In genomic region chr7:123537026-123537642, GRCh38 we compare ENCODE assay signal across 9 cellular contexts. TPM values are rescaled to one million over a fixed set of nuclear protein-coding genes. Genes with fewer than 3 reads are reported as not detected.
DNase-seq lines count a peak whose midpoint lies in the region; ATAC-seq and TF ChIP-seq lines count a peak whose summit lies in the region.
"Had no signal": no experiment of that assay in that cellular context is flagged by ENCODE, and none has a peak within 500 bp of the region (broad histone marks: within the 10 kb centered on the region; RNA-seq: fewer than 3 reads in every experiment).

No MANE protein-coding gene starts in this region.

- no peaks in the 10 kb centered on the region for H3K36me3 Mint-ChIP-seq in natural killer cell
- no peaks in the 10 kb centered on the region for H3K36me3 Mint-ChIP-seq in natural killer cell treated with Interleukin-12 subunit alpha and Interleukin-12 subunit beta and Interleukin-15 and Interleukin-18, amount 100 ng/mL, for 72 hours

- no peaks in the 10 kb centered on the region for H3K9me3 Mint-ChIP-seq in natural killer cell
- no peaks in the 10 kb centered on the region for H3K9me3 Mint-ChIP-seq in natural killer cell treated with Interleukin-12 subunit alpha and Interleukin-12 subunit beta and Interleukin-15 and Interleukin-18, amount 100 ng/mL, for 72 hours
- H3K9me3 Mint-ChIP-seq: naive thymus-derived CD8-positive, alpha-beta T cell had no signal

- peaks cover 0 to 14% of the 10 kb centered on the region in 2 donors for H3K36me3 ChIP-seq in gastroesophageal sphincter

- ATAC-seq in natural killer cell: no peak
- ATAC-seq in natural killer cell treated with Interleukin-12 subunit alpha and Interleukin-12 subunit beta and Interleukin-15 and Interleukin-18, amount 100 ng/mL, for 72 hours: no peak
- ATAC-seq in gastroesophageal sphincter: no peak
- no peak for ATAC-seq in GM18909 (IDR thresholded peaks at IDR 0.05; ENCODE audit: poor library complexity, unreplicated experiment)
- ATAC-seq in GM18907 (IDR thresholded peaks at IDR 0.05; ENCODE audit: unreplicated experiment): no peak
- ATAC-seq in left colon: no peak
- ATAC-seq: naive thymus-derived CD8-positive, alpha-beta T cell had no signal

- peaks cover 17 to 24% of the 10 kb centered on the region in 2 donors for H3K4me1 Mint-ChIP-seq in natural killer cell
- peaks cover 21% of the 10 kb centered on the region in 2 donors for H3K4me1 Mint-ChIP-seq in natural killer cell treated with Interleukin-12 subunit alpha and Interleukin-12 subunit beta and Interleukin-15 and Interleukin-18, amount 100 ng/mL, for 72 hours (ENCODE audit: low read depth in 2 of 2)

- no peaks in the 10 kb centered on the region for H3K9me3 ChIP-seq in gastroesophageal sphincter

- no peak for TF ChIP-seq POLR2A in gastroesophageal sphincter (IDR thresholded peaks at IDR 0.05)

- DNase-seq in natural killer cell (no peak), RPMI8226 (peak; percentile 51), left colon (no peak), SKM-1 treated with dmso at 0.1 percent for 144 hours (lab: John Stamatoyannopoulos, UW; ENCODE audit: unreplicated experiment) (no peak)
- no peak for DNase-seq in natural killer cell treated with Interleukin-12 subunit alpha and Interleukin-12 subunit beta and Interleukin-15 and Interleukin-18, amount 100 ng/mL, for 72 hours (ENCODE audit: low spot score)

- H3K27me3 ChIP-seq in gastroesophageal sphincter: no peaks in the 10 kb centered on the region

- H3K4me3 Mint-ChIP-seq in natural killer cell: peak overlapping the region; percentile 28
- no peak overlapping the region for H3K4me3 Mint-ChIP-seq in natural killer cell treated with Interleukin-12 subunit alpha and Interleukin-12 subunit beta and Interleukin-15 and Interleukin-18, amount 100 ng/mL, for 72 hours

- intact Hi-C loops in natural killer cell (cut with micrococcal nuclease) (loop anchor here (1.0 to 5.0 kb wide), 2 partner anchors 43 to 210 kb away; partner anchors contain the start of gene WASL), left colon (cut with DNase I, micrococcal nuclease) (no loop called here)

- no peak overlapping the region for H3K4me3 ChIP-seq in gastroesophageal sphincter

- no peak for TF ChIP-seq EP300 in gastroesophageal sphincter (IDR thresholded peaks at IDR 0.05)

- peaks cover 0 to 27% (median 0%) of the 10 kb centered on the region in 3 donors for H3K4me1 ChIP-seq in gastroesophageal sphincter

- 25 to 35% methylated on average over 3 of the region's 3 CpGs for WGBS in gastroesophageal sphincter (ENCODE audit: low coverage in 1 of 2), 2 donors

- H3K27me3 Mint-ChIP-seq in natural killer cell (ENCODE audit: low read depth in 2 of 2): peaks cover 3% of the 10 kb centered on the region in 2 donors
- H3K27me3 Mint-ChIP-seq in natural killer cell treated with Interleukin-12 subunit alpha and Interleukin-12 subunit beta and Interleukin-15 and Interleukin-18, amount 100 ng/mL, for 72 hours: peaks cover 5 to 7% of the 10 kb centered on the region in 2 donors

- peak; percentile 76 for TF ChIP-seq CTCF in natural killer cell (IDR thresholded peaks at IDR 0.05)
- TF ChIP-seq CTCF in gastroesophageal sphincter (IDR thresholded peaks at IDR 0.05): peak; percentile 48 to 64 (median 55)

- H3K27ac ChIP-seq in gastroesophageal sphincter: peak overlapping the region in 1 of 4 donors; percentile 94

- peak overlapping the region in 1 of 2 donors; percentile 53 for H3K27ac Mint-ChIP-seq in natural killer cell
- no peak overlapping the region for H3K27ac Mint-ChIP-seq in natural killer cell treated with Interleukin-12 subunit alpha and Interleukin-12 subunit beta and Interleukin-15 and Interleukin-18, amount 100 ng/mL, for 72 hours
- H3K27ac Mint-ChIP-seq: naive thymus-derived CD8-positive, alpha-beta T cell had no signal

RNA-seq across cellular contexts. Expression of gene IQUB, which starts 2.7 kb away (rescaled TPM):
- total RNA-seq in natural killer cell: under 1 TPM; 0.09 to 0.45 (median 0.18) TPM
- total RNA-seq in natural killer cell treated with Interleukin-12 subunit alpha and Interleukin-12 subunit beta and Interleukin-15 and Interleukin-18, amount 100 ng/mL, for 72 hours: under 1 TPM in 1 of 2 donors, not detected in 1; 0.10 TPM
- 10 to 100 TPM in 1 of 4 donors, 1 to 10 TPM in 2, under 1 TPM in 1; 0.94 to 18.5 (median 7.2) TPM for total RNA-seq in gastroesophageal sphincter
- under 1 TPM in 1 of 2 donors, not detected in 1; 0.25 TPM for total RNA-seq in left colon

RNA-seq across cellular contexts. Expression of gene NDUFA5, which starts 20.5 kb away (rescaled TPM):
- 10 to 100 TPM; 46.0 to 51.2 (median 50.4) TPM for total RNA-seq in natural killer cell
- 10 to 100 TPM; 35.9 to 52.3 TPM for total RNA-seq in natural killer cell treated with Interleukin-12 subunit alpha and Interleukin-12 subunit beta and Interleukin-15 and Interleukin-18, amount 100 ng/mL, for 72 hours
- total RNA-seq in gastroesophageal sphincter: 100 to 1,000 TPM in 2 of 4 donors, 10 to 100 TPM in 2; 65.4 to 172 (median 115) TPM
- 100 to 1,000 TPM in 1 of 2 donors, 10 to 100 TPM in 1; 98.6 to 117 TPM for total RNA-seq in left colon
